In the genomic region with DNA sequence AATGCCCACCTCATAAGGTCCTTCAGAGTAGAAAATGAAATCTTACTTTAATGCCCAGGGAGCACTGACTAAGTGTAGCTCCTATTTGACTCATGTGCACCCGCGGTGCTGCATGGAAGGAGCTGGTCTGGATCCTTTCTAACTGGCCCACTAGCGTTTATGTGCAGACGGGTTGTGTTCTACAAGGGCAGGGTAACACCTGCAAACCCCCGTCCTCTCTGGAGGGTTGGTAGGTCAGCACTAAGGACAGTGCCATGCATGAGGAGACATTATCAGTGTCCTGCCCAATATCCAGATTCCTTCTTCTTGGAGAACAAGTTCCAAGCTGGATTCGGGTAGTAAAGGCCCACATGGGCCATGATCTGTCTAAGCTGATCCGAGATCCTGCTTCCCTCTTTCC, we compare ENCODE assay signal across 25 cellular contexts.
"Had no signal": no experiment of that assay in that cellular context is flagged by ENCODE, and none has a peak within 500 bp of the region (broad histone marks: within the 10 kb centered on the region; RNA-seq: fewer than 3 reads in every experiment).

No MANE protein-coding gene starts in this region.

- H3K36me3 Mint-ChIP-seq: activated CD8-positive, alpha-beta memory T cell treated with anti-CD3 and anti-CD28 coated beads, Interleukin-2, amount 10 ng/mL, durations not matched to agents 7 days and 5 days; activated naive CD4-positive, alpha-beta T cell treated with anti-CD3 and anti-CD28 coated beads, Interleukin-2, amount 50 U/mL, for 72 hours; memory B cell; natural killer cell; neural progenitor cell; stimulated activated naive B cell treated with anti-CD40 and anti-IgM and Interleukin-4, amounts not matched to agents 10 μg/mL and 1 μg/mL and 100 μg/mL, for 72 hours; WTC11 had no signal

- H3K4me3 Mint-ChIP-seq: activated CD8-positive, alpha-beta memory T cell treated with anti-CD3 and anti-CD28 coated beads, Interleukin-2, amount 10 ng/mL, durations not matched to agents 7 days and 5 days; activated CD8-positive, alpha-beta T cell treated with anti-CD3 and anti-CD28 coated beads, Interleukin-2, amount 10 ng/mL, durations not matched to agents 7 days and 5 days; central memory CD8-positive, alpha-beta T cell; memory B cell; natural killer cell; neural progenitor cell; stimulated activated naive B cell treated with anti-CD40 and anti-IgM and Interleukin-4, amounts not matched to agents 10 μg/mL and 1 μg/mL and 100 μg/mL, for 72 hours; WTC11 had no signal

- H3K4me1 Mint-ChIP-seq: activated CD8-positive, alpha-beta memory T cell treated with anti-CD3 and anti-CD28 coated beads, Interleukin-2, amount 10 ng/mL, durations not matched to agents 7 days and 5 days; central memory CD8-positive, alpha-beta T cell; memory B cell; natural killer cell; neural progenitor cell; stimulated activated naive B cell treated with anti-CD40 and anti-IgM and Interleukin-4, amounts not matched to agents 10 μg/mL and 1 μg/mL and 100 μg/mL, for 72 hours; WTC11 had no signal

- H3K4me1 ChIP-seq: neural progenitor cell, stomach, thyroid gland, upper lobe of right lung had no signal

- H3K27ac Mint-ChIP-seq: activated CD8-positive, alpha-beta memory T cell treated with anti-CD3 and anti-CD28 coated beads, Interleukin-2, amount 10 ng/mL, durations not matched to agents 7 days and 5 days; activated CD8-positive, alpha-beta T cell treated with anti-CD3 and anti-CD28 coated beads, Interleukin-2, amount 10 ng/mL, durations not matched to agents 7 days and 5 days; activated naive CD4-positive, alpha-beta T cell treated with anti-CD3 and anti-CD28 coated beads, Interleukin-2, amount 50 U/mL, for 72 hours; memory B cell; natural killer cell; neural progenitor cell; stimulated activated naive B cell treated with anti-CD40 and anti-IgM and Interleukin-4, amounts not matched to agents 10 μg/mL and 1 μg/mL and 100 μg/mL, for 72 hours; WTC11 had no signal

- H3K4me2 ChIP-seq: neural progenitor cell had no signal

- H3K27ac ChIP-seq: neural progenitor cell, stomach, thyroid gland, upper lobe of right lung had no signal

- H3K36me3 ChIP-seq: neural progenitor cell, stomach, thyroid gland, upper lobe of right lung had no signal

- H2AFZ ChIP-seq: neural progenitor cell had no signal

- H3K9me3 ChIP-seq: stomach, thyroid gland, upper lobe of right lung had no signal

- DNase-seq: activated CD4-positive, alpha-beta T cell treated with anti-CD3 and anti-CD28 coated beads, Interleukin-2, amount 50 U/mL, for 1 hour; activated CD8-positive, alpha-beta memory T cell treated with anti-CD3 and anti-CD28 coated beads, Interleukin-2, amount 10 ng/mL, durations not matched to agents 7 days and 5 days; activated CD8-positive, alpha-beta T cell treated with anti-CD3 and anti-CD28 coated beads, Interleukin-2, amount 10 ng/mL, durations not matched to agents 7 days and 5 days; activated naive CD4-positive, alpha-beta T cell; activated T-cell treated with anti-CD3 and anti-CD28 coated beads, Interleukin-2, amount 50 U/mL, for 48 hours; dermis blood vessel endothelial cell; effector CD8-positive, alpha-beta T cell; glutamatergic neuron; left colon; natural killer cell; right cardiac atrium; small intestine; stimulated activated naive B cell treated with anti-CD40 and anti-IgM and Interleukin-4, amounts not matched to agents 10 μg/mL and 1 μg/mL and 100 μg/mL, for 72 hours; stomach; T-helper 2 cell; thyroid gland; upper lobe of right lung had no signal

- H3K9me3 Mint-ChIP-seq: activated naive CD4-positive, alpha-beta T cell treated with anti-CD3 and anti-CD28 coated beads, Interleukin-2, amount 50 U/mL, for 72 hours; central memory CD8-positive, alpha-beta T cell; memory B cell; natural killer cell; neural progenitor cell; stimulated activated naive B cell treated with anti-CD40 and anti-IgM and Interleukin-4, amounts not matched to agents 10 μg/mL and 1 μg/mL and 100 μg/mL, for 72 hours had no signal

- ATAC-seq: activated CD8-positive, alpha-beta memory T cell treated with anti-CD3 and anti-CD28 coated beads, Interleukin-2, amount 10 ng/mL, durations not matched to agents 7 days and 5 days; activated CD8-positive, alpha-beta T cell treated with anti-CD3 and anti-CD28 coated beads, Interleukin-2, amount 10 ng/mL, durations not matched to agents 7 days and 5 days; activated naive CD4-positive, alpha-beta T cell treated with anti-CD3 and anti-CD28 coated beads, Interleukin-2, amount 50 U/mL, for 72 hours; left colon; natural killer cell; stimulated activated naive B cell treated with anti-CD40 and anti-IgM and Interleukin-4, amounts not matched to agents 10 μg/mL and 1 μg/mL and 100 μg/mL, for 72 hours; upper lobe of right lung; WTC11 had no signal

- H3K4me3 ChIP-seq: neural progenitor cell, stomach, thyroid gland, upper lobe of right lung had no signal

- H3K27me3 ChIP-seq: neural progenitor cell, thyroid gland, upper lobe of right lung had no signal

- FAIRE-seq: bronchial epithelial cell, frontal cortex, keratinocyte, small intestine had no signal

- H3K27me3 Mint-ChIP-seq: activated CD8-positive, alpha-beta memory T cell treated with anti-CD3 and anti-CD28 coated beads, Interleukin-2, amount 10 ng/mL, durations not matched to agents 7 days and 5 days had no signal
